ENCODE assay signal across 18 cellular contexts in genomic region chr11:20247540-20248138, GRCh38.
A peak's percentile ranks its signal among the peaks of the same experiment; 100 is the strongest.
DNase-seq lines count a peak whose midpoint lies in the region; TF ChIP-seq lines count a peak whose summit lies in the region.
"Had no signal": no experiment of that assay in that cellular context is flagged by ENCODE, and none has a peak within 500 bp of the region (broad histone marks: within the 10 kb centered on the region; RNA-seq: fewer than 3 reads in every experiment).

No MANE protein-coding gene starts in this region.

- H3K4me1 ChIP-seq in NT2/D1 (ENCODE audit: insufficient read depth, insufficient read length): no peaks in the 10 kb centered on the region
- H3K4me1 ChIP-seq: Peyer's patch had no signal

- H3K9me3 ChIP-seq in NT2/D1 (ENCODE audit: insufficient read depth, low read length): no peaks in the 10 kb centered on the region
- H3K9me3 ChIP-seq: Peyer's patch had no signal

- no peak overlapping the region for H3K9ac ChIP-seq in NT2/D1 (ENCODE audit: insufficient read length, low read depth)

- H3K36me3 ChIP-seq in H7 (replicated peaks; ENCODE audit: control insufficient read depth, insufficient read depth, low read length) (no peaks in the 10 kb centered on the region), NT2/D1 (ENCODE audit: insufficient read depth, insufficient read length, low read length) (no peaks in the 10 kb centered on the region)
- H3K36me3 ChIP-seq: Peyer's patch had no signal

- intact Hi-C loops in cardiac septum (cut with DNase I): no loop called here

- in situ Hi-C loops in astrocyte of the spinal cord (cut with HindIII; ENCODE audit: low sequenced_read_pairs): no loop called here

- H3K4me3 ChIP-seq in H7 (ENCODE audit: insufficient read depth, low read depth, low read length) (no peak overlapping the region), NT2/D1 (ENCODE audit: insufficient read length, low read depth) (no peak overlapping the region), astrocyte of the spinal cord (ENCODE audit: low read depth, low read length) (no peak overlapping the region)
- H3K4me3 ChIP-seq: Peyer's patch had no signal

- TF ChIP-seq CTCF in astrocyte of the spinal cord (IDR thresholded peaks at IDR 0.05; ENCODE audit: low read depth, low read length): no peak

- DNase-seq in H7: peak; percentile 5
- peak; percentile 63 for DNase-seq in NT2/D1 (ENCODE audit: low read depth, low spot score)
- peak; percentile 9 for DNase-seq in astrocyte of the spinal cord (ENCODE audit: low read depth, low spot score)
- peak; percentile 7 for DNase-seq in left kidney (ENCODE audit: low read depth, low spot score)
- no peak for DNase-seq in NCI-H1105 (lab: John Stamatoyannopoulos, UW)
- no peak for DNase-seq in cardiac septum (ENCODE audit: low spot score)
- DNase-seq in hypothalamus (lab: John Stamatoyannopoulos, UW): no peak
- no peak for DNase-seq in COR-L47 (lab: John Stamatoyannopoulos, UW)
- DNase-seq: AML-193; C1 segment of cervical spinal cord; CD8-positive, alpha-beta memory T cell; DMS79 treated with DMSO at 0.1 percent for 48 hours; Kasumi-1; NCI-H1436; NCI-H1930; NCI-H510A; NCI-H82; Peyer's patch had no signal

- H3K27me3 ChIP-seq in H7 (ENCODE audit: control insufficient read depth, insufficient read depth, low read length): no peaks in the 10 kb centered on the region; the same call in none of the 2 replicates
- H3K27me3 ChIP-seq in NT2/D1 (ENCODE audit: insufficient read depth, insufficient read length): no peaks in the 10 kb centered on the region
- H3K27me3 ChIP-seq: Peyer's patch had no signal

Comparison
In these comparisons a context has a peak if more than half of its experiments do, and no peak if none do; other contexts are left out.
1. DNase-seq: peak in H7 (single experiment), NT2/D1 (single experiment), astrocyte of the spinal cord (single experiment) and left kidney (single experiment); none in NCI-H1105 (single experiment), cardiac septum (single experiment), hypothalamus (0 of 51) and COR-L47 (single experiment).